ENCODE assay signal across 10 cellular contexts in genomic region chr4:8168232-8168631, GRCh38. TPM values are rescaled to one million over a fixed set of nuclear protein-coding genes. Genes with fewer than 3 reads are reported as not detected.
DNase-seq lines count a peak whose midpoint lies in the region; ATAC-seq and TF ChIP-seq lines count a peak whose summit lies in the region.
"Had no signal": no experiment of that assay in that cellular context is flagged by ENCODE, and none has a peak within 500 bp of the region (broad histone marks: within the 10 kb centered on the region; RNA-seq: fewer than 3 reads in every experiment).

No MANE protein-coding gene starts in this region.

- H3K4me1 Mint-ChIP-seq in CD14-positive monocyte (peaks cover 33% of the 10 kb centered on the region), chondrocyte (ENCODE audit: low read depth) (no peaks in the 10 kb centered on the region), neural crest cell (peaks cover 7% of the 10 kb centered on the region)
- peaks cover 10% of the 10 kb centered on the region for H3K4me1 Mint-ChIP-seq in activated T-cell treated with anti-CD3 and anti-CD28 coated beads, Interleukin-2, amount 50 U/mL, for 24 hours (ENCODE audit: low read depth)

- DNase-seq in CD14-positive monocyte (ENCODE audit: low spot score) (no peak), chondrocyte (ENCODE audit: low spot score) (no peak), neural crest cell (ENCODE audit: low read depth, low spot score) (no peak), sigmoid colon (no peak)
- DNase-seq in activated T-cell treated with anti-CD3 and anti-CD28 coated beads, Interleukin-2, amount 50 U/mL, for 24 hours, result no peak
- DNase-seq: NCI-H1930, pancreas had no signal

- H3K9me3 Mint-ChIP-seq in CD14-positive monocyte (peaks cover 8 to 20% (median 12%) of the 10 kb centered on the region in 7 donors), chondrocyte (ENCODE audit: low read depth) (peaks cover 5% of the 10 kb centered on the region), neural crest cell (no peaks in the 10 kb centered on the region)
- H3K9me3 Mint-ChIP-seq in activated T-cell treated with anti-CD3 and anti-CD28 coated beads, Interleukin-2, amount 50 U/mL, for 24 hours, result peaks cover 10% of the 10 kb centered on the region

- TF ChIP-seq POLR2A in sigmoid colon (IDR thresholded peaks at IDR 0.05), result no peak

- peak; percentile 17; the same call in 1 of the 2 replicates for TF ChIP-seq RAD21 in Ishikawa (IDR thresholded peaks at IDR 0.05; ENCODE audit: low read depth)

- H3K9me3 ChIP-seq in sigmoid colon, result peaks cover 0 to 7% (median 1%) of the 10 kb centered on the region in 4 donors
- H3K9me3 ChIP-seq: pancreas had no signal

- peak overlapping the region; percentile 81 to 95 (median 94) for H3K27ac Mint-ChIP-seq in CD14-positive monocyte
- H3K27ac Mint-ChIP-seq in chondrocyte (ENCODE audit: unreplicated experiment), result no peak overlapping the region
- no peak overlapping the region for H3K27ac Mint-ChIP-seq in neural crest cell (ENCODE audit: unreplicated experiment)
- H3K27ac Mint-ChIP-seq in activated T-cell treated with anti-CD3 and anti-CD28 coated beads, Interleukin-2, amount 50 U/mL, for 24 hours, result no peak overlapping the region

- WGBS in sigmoid colon, 2 donors, result 90 to 92% methylated on average over 1 of the region's 1 CpG

- H3K4me3 Mint-ChIP-seq in CD14-positive monocyte, result peak overlapping the region in 1 of 2 donors; percentile 77
- H3K4me3 Mint-ChIP-seq in chondrocyte (ENCODE audit: unreplicated experiment), result no peak overlapping the region
- H3K4me3 Mint-ChIP-seq in neural crest cell, result no peak overlapping the region
- no peak overlapping the region for H3K4me3 Mint-ChIP-seq in activated T-cell treated with anti-CD3 and anti-CD28 coated beads, Interleukin-2, amount 50 U/mL, for 24 hours

- H3K36me3 Mint-ChIP-seq in CD14-positive monocyte (no peaks in the 10 kb centered on the region), chondrocyte (ENCODE audit: low read depth) (peaks cover 2% of the 10 kb centered on the region), neural crest cell (ENCODE audit: low read depth) (no peaks in the 10 kb centered on the region)
- no peaks in the 10 kb centered on the region for H3K36me3 Mint-ChIP-seq in activated T-cell treated with anti-CD3 and anti-CD28 coated beads, Interleukin-2, amount 50 U/mL, for 24 hours (ENCODE audit: low read depth)

- H3K4me1 ChIP-seq in sigmoid colon, result no peaks in the 10 kb centered on the region
- H3K4me1 ChIP-seq: pancreas had no signal

- H3K4me3 ChIP-seq in sigmoid colon, result no peak overlapping the region
- H3K4me3 ChIP-seq: pancreas had no signal

- peaks cover 0 to 9% (median 0%) of the 10 kb centered on the region in 3 donors for H3K27me3 ChIP-seq in sigmoid colon
- H3K27me3 ChIP-seq: pancreas had no signal

- TF ChIP-seq EP300 in Ishikawa (IDR thresholded peaks at IDR 0.05; ENCODE audit: borderline replicate concordance), result no peak
- no peak for TF ChIP-seq EP300 in sigmoid colon (IDR thresholded peaks at IDR 0.05)

- TF ChIP-seq CTCF in CD14-positive monocyte (IDR thresholded peaks at IDR 0.05) (peak; percentile 84), chondrocyte (IDR thresholded peaks at IDR 0.05) (peak; percentile 72), neural crest cell (conservative IDR thresholded peaks at IDR 0.05) (peak; percentile 68), sigmoid colon (IDR thresholded peaks at IDR 0.05) (no peak)

- H3K27me3 Mint-ChIP-seq in CD14-positive monocyte (ENCODE audit: low read depth in 3 of 3) (peaks cover 15 to 20% (median 20%) of the 10 kb centered on the region in 3 donors), chondrocyte (ENCODE audit: low read depth) (peaks cover 43% of the 10 kb centered on the region), neural crest cell (ENCODE audit: low read depth) (peaks cover 3% of the 10 kb centered on the region)
- H3K27me3 Mint-ChIP-seq in activated T-cell treated with anti-CD3 and anti-CD28 coated beads, Interleukin-2, amount 50 U/mL, for 24 hours, result peaks cover 22% of the 10 kb centered on the region

- no peak overlapping the region for H3K27ac ChIP-seq in sigmoid colon
- H3K27ac ChIP-seq: pancreas had no signal

- ATAC-seq in GM19035 (IDR thresholded peaks at IDR 0.05; ENCODE audit: unreplicated experiment), result no peak
- ATAC-seq in GM21390 (IDR thresholded peaks at IDR 0.05; ENCODE audit: unreplicated experiment), result no peak

- intact Hi-C loops in CD14-positive monocyte (cut with micrococcal nuclease) (no loop called here), sigmoid colon (cut with DNase I) (no loop called here)

- H3K36me3 ChIP-seq in sigmoid colon, result no peaks in the 10 kb centered on the region
- H3K36me3 ChIP-seq: pancreas had no signal

TF ChIP-seq in Ishikawa, 13 proteins besides CTCF, POLR2A, EP300 and RAD21:
- TF ChIP-seq TCF12 (IDR thresholded peaks at IDR 0.05; ENCODE audit: low read depth) (no peak), CREB1 (IDR thresholded peaks at IDR 0.05; ENCODE audit: low read depth) (no peak), CEBPB (IDR thresholded peaks at IDR 0.05) (no peak), USF1 (IDR thresholded peaks at IDR 0.05) (no peak), MAX (IDR thresholded peaks at IDR 0.05) (no peak), REST (IDR thresholded peaks at IDR 0.05; ENCODE audit: low read depth) (no peak), TAF1 (IDR thresholded peaks at IDR 0.05; ENCODE audit: low read depth) (no peak), YY1 (IDR thresholded peaks at IDR 0.05; ENCODE audit: low read depth) (no peak), NFIC (IDR thresholded peaks at IDR 0.05) (no peak), EGR1 (IDR thresholded peaks at IDR 0.05) (no peak), TEAD4 (IDR thresholded peaks at IDR 0.05) (no peak), ZBTB7A (IDR thresholded peaks at IDR 0.05; ENCODE audit: low read depth) (no peak), FOXM1 (IDR thresholded peaks at IDR 0.05; ENCODE audit: borderline replicate concordance, low read depth) (no peak)

RNA-seq across cellular contexts. Expression of gene ABLIM2, which starts 9.6 kb away (rescaled TPM):
- polyA plus RNA-seq in CD14-positive monocyte, result not detected
- total RNA-seq in chondrocyte, result 0.47 to 0.70 TPM (median 0.64 TPM) in 3 replicates
- total RNA-seq in neural crest cell, result 3.8 and 6.8 TPM in 2 replicates
- 1 to 10 TPM; 3.1 to 8.9 (median 5.6) TPM for total RNA-seq in sigmoid colon
- polyA plus RNA-seq in sigmoid colon, result 10 to 100 TPM in 2 of 3 donors, 1 to 10 TPM in 1; 7.4 to 15.0 (median 11.3) TPM

RNA-seq across cellular contexts. Expression of gene SH3TC1, which starts 30.9 kb away (rescaled TPM):
- 10 to 100 TPM; 36.9 to 41.9 TPM for polyA plus RNA-seq in CD14-positive monocyte
- 1.2 to 1.4 TPM (median 1.2 TPM) in 3 replicates for total RNA-seq in chondrocyte
- 2.5 and 2.7 TPM in 2 replicates for total RNA-seq in neural crest cell
- total RNA-seq in sigmoid colon, result 10 to 100 TPM in 1 of 4 donors, 1 to 10 TPM in 3; 6.4 to 24.4 (median 8.3) TPM
- 10 to 100 TPM in 1 of 3 donors, 1 to 10 TPM in 2; 3.0 to 14.2 (median 3.7) TPM for polyA plus RNA-seq in sigmoid colon

Comparison
In these comparisons a context has a peak if more than half of its experiments do, and no peak if none do; other contexts are left out.
1. H3K27ac Mint-ChIP-seq: peak in CD14-positive monocyte (7 of 7); none in chondrocyte (single experiment), neural crest cell (single experiment) and activated T-cell treated with anti-CD3 and anti-CD28 coated beads, Interleukin-2, amount 50 U/mL, for 24 hours (single experiment).
2. CTCF ChIP-seq: peak in CD14-positive monocyte (single experiment), chondrocyte (single experiment) and neural crest cell (single experiment); none in sigmoid colon (0 of 4).